ENCODE assay signal across 8 cellular contexts in the genomic region with DNA sequence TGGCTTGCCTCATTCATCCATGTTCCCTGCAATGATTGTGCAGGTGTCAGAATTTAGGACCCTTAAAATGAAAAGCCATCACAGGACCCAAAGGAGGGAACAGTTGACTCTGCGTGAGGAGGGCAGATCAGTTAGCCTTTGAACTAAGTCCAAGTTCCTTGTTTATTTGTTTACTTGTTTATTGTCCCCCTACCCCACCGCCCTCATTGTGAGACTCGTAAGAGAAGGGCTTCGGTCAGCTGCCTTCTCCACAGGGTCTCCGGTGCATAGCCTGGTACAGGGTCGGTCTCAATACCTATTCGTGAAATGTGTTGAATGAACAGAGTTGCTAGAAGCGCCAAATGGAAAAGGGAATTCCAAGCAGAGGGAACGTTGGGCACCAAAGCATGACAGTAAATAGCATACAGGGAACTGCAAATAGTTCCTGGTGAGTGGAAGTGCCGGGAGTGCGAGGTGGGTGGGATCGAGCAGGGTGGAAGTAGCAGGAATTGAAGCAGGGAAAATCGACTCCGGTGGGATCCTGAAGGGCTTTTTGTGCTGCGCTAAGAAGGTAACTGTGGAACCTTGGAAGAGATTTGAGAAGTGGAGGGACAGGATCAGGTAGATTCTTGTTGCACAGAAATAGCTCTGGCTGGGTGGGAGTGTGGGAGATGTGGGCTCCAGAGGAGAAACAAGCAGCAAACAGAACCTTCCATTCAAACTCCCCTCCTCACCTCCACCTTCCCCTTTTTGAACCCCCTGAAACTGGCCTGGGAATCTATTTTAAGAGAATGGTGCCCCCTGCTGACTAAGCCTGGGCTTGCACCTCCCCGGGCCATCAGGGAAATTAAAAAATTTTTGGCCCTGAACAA. TPM values are rescaled to one million over a fixed set of nuclear protein-coding genes. Genes with fewer than 3 reads are reported as not detected.
A peak's percentile ranks its signal among the peaks of the same experiment; 100 is the strongest.
DNase-seq lines count a peak whose midpoint lies in the region; ATAC-seq and TF ChIP-seq lines count a peak whose summit lies in the region.
"Had no signal": no experiment of that assay in that cellular context is flagged by ENCODE, and none has a peak within 500 bp of the region (broad histone marks: within the 10 kb centered on the region; RNA-seq: fewer than 3 reads in every experiment).

No MANE protein-coding gene starts in this region.

- peak; percentile 81 for TF ChIP-seq CTCF in GM10266 (IDR thresholded peaks at IDR 0.05; ENCODE audit: control insufficient read depth, insufficient read depth, low read depth, missing control alignments)
- TF ChIP-seq CTCF in lung (IDR thresholded peaks at IDR 0.05; ENCODE audit: control extremely low read depth, extremely low read depth), result peak; percentile 89

- H3K36me3 ChIP-seq in lung (ENCODE audit: control insufficient read depth in 2 of 2, insufficient read depth in 2 of 2, low read length in 2 of 2), result peaks cover 0 to 4% of the 10 kb centered on the region in 2 donors

- no peaks in the 10 kb centered on the region for H3K27me3 ChIP-seq in lung (ENCODE audit: control insufficient read depth, insufficient read depth)

- peaks cover 2 to 4% of the 10 kb centered on the region in 2 donors for H3K4me1 ChIP-seq in lung (ENCODE audit: control insufficient read depth in 2 of 2, insufficient read depth in 2 of 2, low read length in 2 of 2)

- no peak overlapping the region for H3K4me3 ChIP-seq in lung

- peak; percentile 56 for DNase-seq in GM10266 (ENCODE audit: extremely low spot score)
- peak; percentile 56 for DNase-seq in NCI-H1694 treated with DMSO at 0.1 percent for 48 hours (lab: John Stamatoyannopoulos, UW)
- peak; percentile 72 for DNase-seq in cerebellum (ENCODE audit: low spot score)
- peak; percentile 55 for DNase-seq in lung (ENCODE audit: low spot score)
- DNase-seq in stimulated activated CD8-positive, alpha-beta memory T cell treated with anti-CD3 and anti-CD28 coated beads, Interleukin-15, amount 100 ng/mL, for 1 hour (ENCODE audit: low read depth), result peak; percentile 71
- no peak for DNase-seq in 8988T

- no peaks in the 10 kb centered on the region for H3K9me3 ChIP-seq in lung (ENCODE audit: control insufficient read depth in 2 of 2, insufficient read depth in 1 of 2, low read length in 1 of 2)

- WGBS in lung, 2 donors, result 27 to 34% methylated on average over 16 of the region's 16 CpGs

- no peak overlapping the region for H3K27ac ChIP-seq in lung (ENCODE audit: low read depth in 1 of 2, low read length in 1 of 2)
- H3K27ac ChIP-seq: epithelial cell of prostate had no signal

- ATAC-seq in activated CD4-positive, CD25-positive, alpha-beta regulatory T cell treated with anti-CD3 and anti-CD28 coated beads, Interleukin-2, amount 50 U/mL, for 24 hours, result peak; percentile 7 to 39
- peak; percentile 45 for ATAC-seq in lung (ENCODE audit: insufficient read depth, low FRiP score)

RNA-seq across cellular contexts. Expression of a gene that starts 12.7 kb away (rescaled TPM):
- 28.2 TPM for total RNA-seq in cerebellum
- total RNA-seq in lung, result 10 to 100 TPM; 29.5 to 84.1 TPM
- polyA plus RNA-seq in lung, result 10 to 100 TPM; 58.9 to 79.6 TPM

RNA-seq across cellular contexts. Expression of a gene that starts 17.2 kb away (rescaled TPM):
- total RNA-seq in cerebellum, result 80.2 TPM
- 10 to 100 TPM; 85.0 to 98.0 TPM for total RNA-seq in lung
- polyA plus RNA-seq in lung, result 10 to 100 TPM; 28.7 to 44.2 TPM
